8 cellular contexts compared by ENCODE assay signal in genomic region chr17:29292071-29292991, GRCh38. TPM values are rescaled to one million over a fixed set of nuclear protein-coding genes. Genes with fewer than 3 reads are reported as not detected.
DNase-seq lines count a peak whose midpoint lies in the region; ATAC-seq, FAIRE-seq and TF ChIP-seq lines count a peak whose summit lies in the region.

No MANE protein-coding gene starts in this region.

- H3K9me3 ChIP-seq in MG63: no peaks in the 10 kb centered on the region

- DNase-seq in GM12891 (ENCODE audit: insufficient read length, low spot score): peak; percentile 22
- DNase-seq in MG63: peak; percentile 70
- DNase-seq in activated CD4-positive, alpha-beta T cell treated with anti-CD3 and anti-CD28 coated beads for 24 hours (ENCODE audit: low read depth in 2 of 2): peak; percentile 13 to 33
- peak; percentile 53 for DNase-seq in cerebellar cortex (ENCODE audit: low spot score)
- peak; percentile 17 for DNase-seq in kidney glomerular epithelial cell (lab: John Stamatoyannopoulos, UW)
- DNase-seq in stimulated activated CD4-positive, alpha-beta T cell treated with anti-CD3 and anti-CD28 coated beads, Interleukin-15, amount 100 ng/mL, for 48 hours (ENCODE audit: low read depth in 2 of 2): peak; percentile 14 to 41
- DNase-seq in SHP77 treated with DMSO at 0.1 percent for 48 hours (lab: John Stamatoyannopoulos, UW): no peak

- peaks cover 52% of the 10 kb centered on the region for H3K36me3 ChIP-seq in MG63

- ATAC-seq in GM18502 (IDR thresholded peaks at IDR 0.05; ENCODE audit: poor library complexity, unreplicated experiment): no peak

- no peaks in the 10 kb centered on the region for H3K27me3 ChIP-seq in MG63

- peak overlapping the region; percentile 83 for H3K4me3 ChIP-seq in MG63

- FAIRE-seq in GM12891 (lab: Jason Lieb, UNC): no peak

- no peak for TF ChIP-seq POLR2A in GM12891 (IDR thresholded peaks at IDR 0.05; ENCODE audit: low read depth, low read length)

TF ChIP-seq in GM12891, 5 proteins besides CTCF, POLR2A, EP300 and RAD21:
- TF ChIP-seq POLR2AphosphoS5 (IDR thresholded peaks at IDR 0.05; ENCODE audit: low read depth, low read length): peak; percentile 15; the same call in 1 of the 2 replicates
- TF ChIP-seq PAX5 (IDR thresholded peaks at IDR 0.05; ENCODE audit: insufficient read depth, low read length, severe bottlenecking): no peak

RNA-seq across cellular contexts. Expression of gene NUFIP2, which starts 1.6 kb away (rescaled TPM):
- 12.3 TPM for polyA plus RNA-seq in GM12891 (2012; ENCODE audit: low read depth, missing spikeins)
- 21.9 and 34.4 TPM in 2 replicates for total RNA-seq in MG63 (2014; rRNA removed; shearing (Covaris generic); ENCODE audit: low replicate concordance)

RNA-seq across cellular contexts. Expression of gene CRYBA1, which starts 45.7 kb away (rescaled TPM):
- polyA plus RNA-seq in GM12891 (2012; ENCODE audit: low read depth, missing spikeins): not detected
- total RNA-seq in MG63 (2014; rRNA removed; shearing (Covaris generic); ENCODE audit: low replicate concordance): 0.69 TPM in 1 of 2 replicates, not detected in the other
